10 cellular contexts compared by ENCODE assay signal in genomic region chr13:61255035-61255796, GRCh38.
DNase-seq lines count a peak whose midpoint lies in the region; TF ChIP-seq lines count a peak whose summit lies in the region.
"Had no signal": no experiment of that assay in that cellular context is flagged by ENCODE, and none has a peak within 500 bp of the region (broad histone marks: within the 10 kb centered on the region; RNA-seq: fewer than 3 reads in every experiment).

No MANE protein-coding gene starts in this region.

- no peaks in the 10 kb centered on the region for H3K4me1 ChIP-seq in OCI-LY7 (ENCODE audit: insufficient read depth, low read length, poor library complexity, severe bottlenecking)

- no peak overlapping the region for H3K27ac ChIP-seq in OCI-LY7 (ENCODE audit: low read depth, low read length, poor library complexity, severe bottlenecking)
- H3K27ac ChIP-seq: skin epidermis had no signal

- peak; percentile 7 to 9 for DNase-seq in AML-193 (lab: John Stamatoyannopoulos, UW)
- peak; percentile 2 for DNase-seq in H7
- peak; percentile 1 for DNase-seq in OCI-LY7 (ENCODE audit: low spot score)
- DNase-seq in erythroblast (lab: John Stamatoyannopoulos, UW) = peak; percentile 2 to 13
- no peak for DNase-seq in mesenteric fat pad (ENCODE audit: low spot score)
- no peak for DNase-seq in NCI-H1694 (lab: John Stamatoyannopoulos, UW)
- no peak for DNase-seq in DMS153 treated with DMSO at 0.1 percent for 48 hours (lab: John Stamatoyannopoulos, UW; ENCODE audit: unreplicated experiment)
- no peak for DNase-seq in occipital lobe (lab: John Stamatoyannopoulos, UW)
- DNase-seq: activated gamma-delta T cell had no signal

- H3K4me2 ChIP-seq in OCI-LY7 (ENCODE audit: low read length) = no peak overlapping the region

- no peak for TF ChIP-seq POLR2A in erythroblast (IDR thresholded peaks at IDR 0.05; ENCODE audit: low read length)

- H4K20me1 ChIP-seq in OCI-LY7 (ENCODE audit: insufficient read depth, low read length) = no peaks in the 10 kb centered on the region; the same call in 1 of the 2 replicates

- no peaks in the 10 kb centered on the region for H3K9me3 ChIP-seq in OCI-LY7 (ENCODE audit: low read length)

- no peak overlapping the region for H3K4me3 ChIP-seq in H7 (ENCODE audit: insufficient read depth, low read depth, low read length)
- no peak overlapping the region for H3K4me3 ChIP-seq in OCI-LY7 (ENCODE audit: low read depth, low read length, poor library complexity, severe bottlenecking)
- H3K4me3 ChIP-seq: skin epidermis had no signal

- CTCF ChIA-PET in OCI-LY7 (lab: Charles Lee; ENCODE audit: unreplicated experiment) = no interaction called here

- BruUV-seq in OCI-LY7 (replicated peaks; lab: Mats Ljungman, UMichigan) = no TSS peak

- POLR2A ChIA-PET in OCI-LY7 (lab: Charles Lee) = interaction anchor here (0.7 to 1.5 kb wide), 2 partner anchors 12 to 243 kb away, joined by 3 to 4 read pairs; no protein-coding TSS in a partner anchor

- peak; percentile 63 for TF ChIP-seq CTCF in OCI-LY7 (conservative IDR thresholded peaks at IDR 0.05; ENCODE audit: low read length)

- no peak overlapping the region for H2AFZ ChIP-seq in OCI-LY7 (ENCODE audit: low read length)

- intact Hi-C loops in OCI-LY7 (cut with micrococcal nuclease; ENCODE audit: unreplicated experiment) = no loop called here

- H3K79me2 ChIP-seq in OCI-LY7 (ENCODE audit: insufficient read depth, low read depth, low read length) = no peaks in the 10 kb centered on the region

- H3K9me2 ChIP-seq in OCI-LY7 (ENCODE audit: insufficient read depth, low read length) = no peaks in the 10 kb centered on the region

- no peaks in the 10 kb centered on the region for H3K27me3 ChIP-seq in H7 (ENCODE audit: control insufficient read depth, insufficient read depth, low read length)

- H3K36me3 ChIP-seq in H7 (replicated peaks; ENCODE audit: control insufficient read depth, insufficient read depth, low read length) = no peaks in the 10 kb centered on the region
- H3K36me3 ChIP-seq in OCI-LY7 (ENCODE audit: insufficient read depth, low read length) = no peaks in the 10 kb centered on the region

Comparison
In these comparisons a context has a peak if more than half of its experiments do, and no peak if none do; other contexts are left out.
1. DNase-seq: peak in AML-193 (2 of 2), H7 (single experiment), OCI-LY7 (single experiment) and erythroblast (2 of 2); none in mesenteric fat pad (single experiment), NCI-H1694 (single experiment), DMS153 treated with DMSO at 0.1 percent for 48 hours (single experiment) and occipital lobe (single experiment).